ENCODE assay signal across 1 cellular context in the genomic region with DNA sequence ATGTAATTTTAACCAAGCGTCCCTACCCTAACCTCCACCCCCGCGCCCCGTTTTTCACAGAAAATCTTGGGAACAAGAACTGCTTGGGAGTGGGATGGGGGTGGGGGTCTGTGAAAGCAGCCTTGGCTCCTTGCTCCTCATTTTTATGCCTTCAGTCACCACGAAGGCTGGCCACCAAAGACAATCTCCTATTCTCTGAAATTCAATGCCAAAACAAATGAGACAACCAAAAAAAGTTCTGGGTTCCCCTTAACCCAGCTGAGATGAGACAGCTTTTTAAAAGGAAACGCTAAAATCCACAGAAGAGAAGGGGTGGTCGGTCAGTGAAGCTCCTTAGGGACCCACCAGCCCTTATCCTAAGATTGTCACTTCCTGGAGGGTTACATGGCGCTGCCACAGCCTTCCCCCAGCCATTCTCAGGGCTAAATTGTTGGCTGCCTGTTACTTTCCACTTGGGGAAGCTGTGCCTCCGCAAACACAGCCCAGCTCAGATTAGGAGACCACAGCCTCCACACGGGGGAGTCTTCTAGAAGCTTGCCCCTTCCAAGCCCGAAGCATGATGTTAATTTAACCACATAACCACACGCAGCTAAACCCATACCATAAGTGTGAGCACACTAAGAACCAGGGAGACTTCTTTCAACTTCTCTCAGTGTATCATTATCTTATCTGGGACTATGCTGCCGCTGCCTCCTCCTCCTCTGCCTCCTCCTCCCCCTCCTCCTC.
TF ChIP-seq lines count a peak whose summit lies in the region.

No MANE protein-coding gene starts in this region.

TF ChIP-seq in H1, 55 proteins besides CTCF, POLR2A, EP300 and RAD21 (continued from another document):
- TF ChIP-seq, protein P1, sequence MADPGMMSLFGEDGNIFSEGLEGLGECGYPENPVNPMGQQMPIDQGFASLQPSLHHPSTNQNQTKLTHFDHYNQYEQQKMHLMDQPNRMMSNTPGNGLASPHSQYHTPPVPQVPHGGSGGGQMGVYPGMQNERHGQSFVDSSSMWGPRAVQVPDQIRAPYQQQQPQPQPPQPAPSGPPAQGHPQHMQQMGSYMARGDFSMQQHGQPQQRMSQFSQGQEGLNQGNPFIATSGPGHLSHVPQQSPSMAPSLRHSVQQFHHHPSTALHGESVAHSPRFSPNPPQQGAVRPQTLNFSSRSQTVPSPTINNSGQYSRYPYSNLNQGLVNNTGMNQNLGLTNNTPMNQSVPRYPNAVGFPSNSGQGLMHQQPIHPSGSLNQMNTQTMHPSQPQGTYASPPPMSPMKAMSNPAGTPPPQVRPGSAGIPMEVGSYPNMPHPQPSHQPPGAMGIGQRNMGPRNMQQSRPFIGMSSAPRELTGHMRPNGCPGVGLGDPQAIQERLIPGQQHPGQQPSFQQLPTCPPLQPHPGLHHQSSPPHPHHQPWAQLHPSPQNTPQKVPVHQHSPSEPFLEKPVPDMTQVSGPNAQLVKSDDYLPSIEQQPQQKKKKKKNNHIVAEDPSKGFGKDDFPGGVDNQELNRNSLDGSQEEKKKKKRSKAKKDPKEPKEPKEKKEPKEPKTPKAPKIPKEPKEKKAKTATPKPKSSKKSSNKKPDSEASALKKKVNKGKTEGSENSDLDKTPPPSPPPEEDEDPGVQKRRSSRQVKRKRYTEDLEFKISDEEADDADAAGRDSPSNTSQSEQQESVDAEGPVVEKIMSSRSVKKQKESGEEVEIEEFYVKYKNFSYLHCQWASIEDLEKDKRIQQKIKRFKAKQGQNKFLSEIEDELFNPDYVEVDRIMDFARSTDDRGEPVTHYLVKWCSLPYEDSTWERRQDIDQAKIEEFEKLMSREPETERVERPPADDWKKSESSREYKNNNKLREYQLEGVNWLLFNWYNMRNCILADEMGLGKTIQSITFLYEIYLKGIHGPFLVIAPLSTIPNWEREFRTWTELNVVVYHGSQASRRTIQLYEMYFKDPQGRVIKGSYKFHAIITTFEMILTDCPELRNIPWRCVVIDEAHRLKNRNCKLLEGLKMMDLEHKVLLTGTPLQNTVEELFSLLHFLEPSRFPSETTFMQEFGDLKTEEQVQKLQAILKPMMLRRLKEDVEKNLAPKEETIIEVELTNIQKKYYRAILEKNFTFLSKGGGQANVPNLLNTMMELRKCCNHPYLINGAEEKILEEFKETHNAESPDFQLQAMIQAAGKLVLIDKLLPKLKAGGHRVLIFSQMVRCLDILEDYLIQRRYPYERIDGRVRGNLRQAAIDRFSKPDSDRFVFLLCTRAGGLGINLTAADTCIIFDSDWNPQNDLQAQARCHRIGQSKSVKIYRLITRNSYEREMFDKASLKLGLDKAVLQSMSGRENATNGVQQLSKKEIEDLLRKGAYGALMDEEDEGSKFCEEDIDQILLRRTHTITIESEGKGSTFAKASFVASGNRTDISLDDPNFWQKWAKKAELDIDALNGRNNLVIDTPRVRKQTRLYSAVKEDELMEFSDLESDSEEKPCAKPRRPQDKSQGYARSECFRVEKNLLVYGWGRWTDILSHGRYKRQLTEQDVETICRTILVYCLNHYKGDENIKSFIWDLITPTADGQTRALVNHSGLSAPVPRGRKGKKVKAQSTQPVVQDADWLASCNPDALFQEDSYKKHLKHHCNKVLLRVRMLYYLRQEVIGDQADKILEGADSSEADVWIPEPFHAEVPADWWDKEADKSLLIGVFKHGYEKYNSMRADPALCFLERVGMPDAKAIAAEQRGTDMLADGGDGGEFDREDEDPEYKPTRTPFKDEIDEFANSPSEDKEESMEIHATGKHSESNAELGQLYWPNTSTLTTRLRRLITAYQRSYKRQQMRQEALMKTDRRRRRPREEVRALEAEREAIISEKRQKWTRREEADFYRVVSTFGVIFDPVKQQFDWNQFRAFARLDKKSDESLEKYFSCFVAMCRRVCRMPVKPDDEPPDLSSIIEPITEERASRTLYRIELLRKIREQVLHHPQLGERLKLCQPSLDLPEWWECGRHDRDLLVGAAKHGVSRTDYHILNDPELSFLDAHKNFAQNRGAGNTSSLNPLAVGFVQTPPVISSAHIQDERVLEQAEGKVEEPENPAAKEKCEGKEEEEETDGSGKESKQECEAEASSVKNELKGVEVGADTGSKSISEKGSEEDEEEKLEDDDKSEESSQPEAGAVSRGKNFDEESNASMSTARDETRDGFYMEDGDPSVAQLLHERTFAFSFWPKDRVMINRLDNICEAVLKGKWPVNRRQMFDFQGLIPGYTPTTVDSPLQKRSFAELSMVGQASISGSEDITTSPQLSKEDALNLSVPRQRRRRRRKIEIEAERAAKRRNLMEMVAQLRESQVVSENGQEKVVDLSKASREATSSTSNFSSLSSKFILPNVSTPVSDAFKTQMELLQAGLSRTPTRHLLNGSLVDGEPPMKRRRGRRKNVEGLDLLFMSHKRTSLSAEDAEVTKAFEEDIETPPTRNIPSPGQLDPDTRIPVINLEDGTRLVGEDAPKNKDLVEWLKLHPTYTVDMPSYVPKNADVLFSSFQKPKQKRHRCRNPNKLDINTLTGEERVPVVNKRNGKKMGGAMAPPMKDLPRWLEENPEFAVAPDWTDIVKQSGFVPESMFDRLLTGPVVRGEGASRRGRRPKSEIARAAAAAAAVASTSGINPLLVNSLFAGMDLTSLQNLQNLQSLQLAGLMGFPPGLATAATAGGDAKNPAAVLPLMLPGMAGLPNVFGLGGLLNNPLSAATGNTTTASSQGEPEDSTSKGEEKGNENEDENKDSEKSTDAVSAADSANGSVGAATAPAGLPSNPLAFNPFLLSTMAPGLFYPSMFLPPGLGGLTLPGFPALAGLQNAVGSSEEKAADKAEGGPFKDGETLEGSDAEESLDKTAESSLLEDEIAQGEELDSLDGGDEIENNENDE (IDR thresholded peaks at IDR 0.05; ENCODE audit: insufficient replicate concordance, low read length) = no peak
- TF ChIP-seq SUZ12 (IDR thresholded peaks at IDR 0.05; ENCODE audit: low read length) (peak; percentile 50), KDM5A (IDR thresholded peaks at IDR 0.05; ENCODE audit: low read length) (no peak), TAF7 (optimal IDR thresholded peaks at IDR 0.05; ENCODE audit: borderline replicate concordance, low read depth, low read length) (no peak), MAFK (IDR thresholded peaks at IDR 0.05; ENCODE audit: low read depth, low read length) (no peak), BCL11A (IDR thresholded peaks at IDR 0.05; ENCODE audit: low read depth in 2 of 2, low read length in 2 of 2) (no peak), PHF8 (conservative IDR thresholded peaks at IDR 0.05; ENCODE audit: low read depth, low read length) (no peak), KDM1A (IDR thresholded peaks at IDR 0.05; ENCODE audit: borderline replicate concordance, low read length) (no peak; the same call in 1 of the 2 replicates), HDAC2 (IDR thresholded peaks at IDR 0.05; ENCODE audit: borderline replicate concordance in 1 of 2, low read depth in 2 of 2, low read length in 2 of 2) (no peak), SP2 (IDR thresholded peaks at IDR 0.05; ENCODE audit: low read length) (no peak), CHD2 (IDR thresholded peaks at IDR 0.05; ENCODE audit: low read length) (no peak), ZNF274 (IDR thresholded peaks at IDR 0.05; ENCODE audit: borderline replicate concordance, extremely low read depth, low read length) (no peak), TAF1 (IDR thresholded peaks at IDR 0.05; ENCODE audit: low read depth, low read length) (no peak), CBX5 (IDR thresholded peaks at IDR 0.05; ENCODE audit: low read depth, low read length) (no peak), RFX5 (IDR thresholded peaks at IDR 0.05; ENCODE audit: borderline replicate concordance, low read depth, low read length) (no peak)
- TF ChIP-seq, protein P2, sequence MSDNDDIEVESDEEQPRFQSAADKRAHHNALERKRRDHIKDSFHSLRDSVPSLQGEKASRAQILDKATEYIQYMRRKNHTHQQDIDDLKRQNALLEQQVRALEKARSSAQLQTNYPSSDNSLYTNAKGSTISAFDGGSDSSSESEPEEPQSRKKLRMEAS (IDR thresholded peaks at IDR 0.05) = 0 out of 2 replicates have a peak, but pooled peaks have one; percentile 8
- TF ChIP-seq, protein P3, sequence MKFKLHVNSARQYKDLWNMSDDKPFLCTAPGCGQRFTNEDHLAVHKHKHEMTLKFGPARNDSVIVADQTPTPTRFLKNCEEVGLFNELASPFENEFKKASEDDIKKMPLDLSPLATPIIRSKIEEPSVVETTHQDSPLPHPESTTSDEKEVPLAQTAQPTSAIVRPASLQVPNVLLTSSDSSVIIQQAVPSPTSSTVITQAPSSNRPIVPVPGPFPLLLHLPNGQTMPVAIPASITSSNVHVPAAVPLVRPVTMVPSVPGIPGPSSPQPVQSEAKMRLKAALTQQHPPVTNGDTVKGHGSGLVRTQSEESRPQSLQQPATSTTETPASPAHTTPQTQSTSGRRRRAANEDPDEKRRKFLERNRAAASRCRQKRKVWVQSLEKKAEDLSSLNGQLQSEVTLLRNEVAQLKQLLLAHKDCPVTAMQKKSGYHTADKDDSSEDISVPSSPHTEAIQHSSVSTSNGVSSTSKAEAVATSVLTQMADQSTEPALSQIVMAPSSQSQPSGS (IDR thresholded peaks at IDR 0.05; ENCODE audit: low read length) = no peak
